ENCODE assay signal across 3 cellular contexts in genomic region chr19:55010561-55010960, GRCh38. TPM values are rescaled to one million over a fixed set of nuclear protein-coding genes. Genes with fewer than 3 reads are reported as not detected.
"Had no signal": no experiment of that assay in that cellular context is flagged by ENCODE, and none has a peak within 500 bp of the region (broad histone marks: within the 10 kb centered on the region; RNA-seq: fewer than 3 reads in every experiment).

No MANE protein-coding gene starts in this region.

RNA-seq across cellular contexts. Expression of gene GP6, which starts 27.5 kb away (rescaled TPM):
- total RNA-seq: M059J, SJSA1 had no signal

RNA-seq across cellular contexts. Expression of gene NLRP2, which starts 44.4 kb away (rescaled TPM):
- total RNA-seq: M059J, PC-3, SJSA1 had no signal
